8 cellular contexts compared by ENCODE assay signal in genomic region chr1:114757455-114758250, GRCh38. TPM values are rescaled to one million over a fixed set of nuclear protein-coding genes. Genes with fewer than 3 reads are reported as not detected.
DNase-seq lines count a peak whose midpoint lies in the region; ATAC-seq, FAIRE-seq and TF ChIP-seq lines count a peak whose summit lies in the region.

TSS of gene CSDE1 (minus strand) at chr1:114757984. CDS start at chr1:114739890, 18,094 bp downstream.

- H3K23ac ChIP-seq in H1 (ENCODE audit: insufficient read length) (no peak within 1 kb of the TSS), mesenchymal stem cell (ENCODE audit: low read length in 2 of 2) (peak within 1 kb of the TSS in 1 of 2 experiments; percentile 14)

- H3K27ac Mint-ChIP-seq in Calu3 (ENCODE audit: unreplicated experiment): peak within 1 kb of the TSS; percentile 99
- peak within 1 kb of the TSS; percentile 99 for H3K27ac Mint-ChIP-seq in activated CD8-positive, alpha-beta memory T cell treated with anti-CD3 and anti-CD28 coated beads, Interleukin-2, amount 10 ng/mL, durations not matched to agents 7 days and 5 days

- 2% methylated on average over 48 of the region's 50 CpGs; no CpG with 5 or more reads in 1 of the 2 experiments for WGBS in H1 (ENCODE audit: extremely low coverage in 1 of 2, insufficient coverage in 1 of 2, insufficient read length in 1 of 2, insufficient replicate concordance in 2 of 2, low coverage in 1 of 2, low lambda C conversion rate in 2 of 2, missing lambda C conversion rate in 1 of 2), 2 experiments
- under 1% methylated on average over 50 of the region's 50 CpGs for WGBS in mesenchymal stem cell

- H3K9ac ChIP-seq in HUES48 (ENCODE audit: low read depth, low read length): peak within 1 kb of the TSS; percentile 100
- peak within 1 kb of the TSS; percentile 100 for H3K9ac ChIP-seq in NT2/D1 (ENCODE audit: insufficient read length, low read depth)
- H3K9ac ChIP-seq in H1 (replicated peaks in 1 of 4; ENCODE audit: extremely low read depth in 1 of 4, low read depth in 3 of 4, low read length in 3 of 4): peak within 1 kb of the TSS; percentile 100
- peak within 1 kb of the TSS; percentile 98 for H3K9ac ChIP-seq in mesenchymal stem cell (ENCODE audit: low read length)

- H3K9me3 Mint-ChIP-seq in Calu3 (ENCODE audit: low read depth, unreplicated experiment): no peaks in the 10 kb centered on the region
- peaks cover 3% of the 10 kb centered on the region for H3K9me3 Mint-ChIP-seq in activated CD8-positive, alpha-beta memory T cell treated with anti-CD3 and anti-CD28 coated beads, Interleukin-2, amount 10 ng/mL, durations not matched to agents 7 days and 5 days (ENCODE audit: low read depth)

- FAIRE-seq in H1 (lab: Jason Lieb, UNC): peak; percentile 98

- POLR2A ChIA-PET in H1 (lab: Charles Lee; ENCODE audit: partially characterized antibody): interaction anchor here (0.7 to 6.0 kb wide), 21 partner anchors 7 to 329 kb away, joined by 3 to 68 read pairs (median 7); partner anchors contain the start of genes DENND2C, NRAS, SIKE1 and TRIM33

- H3K4ac ChIP-seq in H1 (replicated peaks; ENCODE audit: insufficient read length, low read depth, low read length) (peak within 1 kb of the TSS; percentile 100), mesenchymal stem cell (ENCODE audit: low read depth in 1 of 2, low read length in 2 of 2) (peak within 1 kb of the TSS; percentile 86 to 95)

- H3K4me3 ChIP-seq in HUES48 (ENCODE audit: low read depth, low read length): peak within 1 kb of the TSS; percentile 100
- H3K4me3 ChIP-seq in NT2/D1 (ENCODE audit: insufficient read length, low read depth): peak within 1 kb of the TSS; percentile 100
- H3K4me3 ChIP-seq in H1 (ENCODE audit: extremely low read depth in 1 of 4, insufficient read depth in 2 of 4, low read depth in 3 of 4, low read length in 4 of 4): peak within 1 kb of the TSS; percentile 87 to 100 (median 98)
- H3K4me3 ChIP-seq in mesenchymal stem cell (ENCODE audit: insufficient read depth in 1 of 2, low read depth in 1 of 2, low read length in 2 of 2): peak within 1 kb of the TSS; percentile 84 to 92

- H2AK5ac ChIP-seq in H1 (ENCODE audit: low read depth, low read length) (peak within 1 kb of the TSS; percentile 99), mesenchymal stem cell (ENCODE audit: low read length, severe bottlenecking) (peak within 1 kb of the TSS; percentile 93)

- H2BK12ac ChIP-seq in H1 (ENCODE audit: low read depth, low read length) (peak within 1 kb of the TSS; percentile 84; the same call in 1 of the 2 replicates), mesenchymal stem cell (ENCODE audit: low read length in 2 of 2) (peak within 1 kb of the TSS in 1 of 2 experiments; percentile 29)

- H3K4me2 ChIP-seq in H1 (ENCODE audit: insufficient read depth in 1 of 2, low read depth in 2 of 2, low read length in 2 of 2) (peak within 1 kb of the TSS; percentile 62 to 75), mesenchymal stem cell (ENCODE audit: low read length, poor library complexity, severe bottlenecking) (peak within 1 kb of the TSS; percentile 88)

- 0 out of 3 replicates have a peak, but pooled peaks of 1 of the 2 experiments have one; percentile 25 for TF ChIP-seq EP300 in H1 (IDR thresholded peaks at IDR 0.05; ENCODE audit: borderline replicate concordance in 1 of 2, low read depth in 2 of 2, low read length in 2 of 2)

- peaks cover 14 to 18% of the 10 kb centered on the region in 2 experiments for H4K20me1 ChIP-seq in H1 (replicated peaks in 1 of 2; ENCODE audit: control insufficient read depth in 1 of 2, insufficient read depth in 2 of 2, low read length in 2 of 2)

- peak within 1 kb of the TSS; percentile 100 for H4K91ac ChIP-seq in H1 (replicated peaks; ENCODE audit: insufficient read length, low read length)
- peak within 1 kb of the TSS; percentile 89 for H4K91ac ChIP-seq in mesenchymal stem cell (ENCODE audit: low read length)

- H3K27me3 Mint-ChIP-seq in Calu3 (ENCODE audit: unreplicated experiment): no peaks in the 10 kb centered on the region
- no peaks in the 10 kb centered on the region for H3K27me3 Mint-ChIP-seq in activated CD8-positive, alpha-beta memory T cell treated with anti-CD3 and anti-CD28 coated beads, Interleukin-2, amount 10 ng/mL, durations not matched to agents 7 days and 5 days

- H3K79me1 ChIP-seq in H1 (ENCODE audit: low read depth, low read length) (no peaks in the 10 kb centered on the region), mesenchymal stem cell (replicated peaks; ENCODE audit: low read length, poor library complexity, severe bottlenecking) (no peaks in the 10 kb centered on the region)

- TF ChIP-seq CTCF in Calu3 (IDR thresholded peaks at IDR 0.05; ENCODE audit: unreplicated experiment) (no peak), H1 (IDR thresholded peaks at IDR 0.05; ENCODE audit: control extremely low read depth in 1 of 3, insufficient read depth in 1 of 3, low read depth in 1 of 3, low read length in 3 of 3) (peak; percentile 50 to 76 (median 67))

- H3K36me3 ChIP-seq in HUES48 (ENCODE audit: control insufficient read depth, insufficient read depth, low read length): peaks cover 18% of the 10 kb centered on the region
- H3K36me3 ChIP-seq in NT2/D1 (ENCODE audit: insufficient read depth, insufficient read length, low read length): peaks cover 34% of the 10 kb centered on the region
- peaks cover 0 to 12% (median 2%) of the 10 kb centered on the region in 4 experiments; a peak in 2 of 8 replicates for H3K36me3 ChIP-seq in H1 (ENCODE audit: control insufficient read depth in 2 of 4, insufficient read depth in 4 of 4, low read length in 3 of 4)
- peaks cover 0 to 5% of the 10 kb centered on the region in 2 experiments for H3K36me3 ChIP-seq in mesenchymal stem cell (ENCODE audit: control insufficient read depth in 1 of 2, insufficient read depth in 2 of 2, low read depth in 1 of 2, low read length in 2 of 2)

- peak; percentile 95 to 96 for TF ChIP-seq POLR2A in H1 (IDR thresholded peaks at IDR 0.05; ENCODE audit: control extremely low read depth in 1 of 2, low read depth in 2 of 2, low read length in 2 of 2)

- peak within 1 kb of the TSS; percentile 95 for H3K4me3 Mint-ChIP-seq in Calu3 (ENCODE audit: low read depth, unreplicated experiment)
- peak within 1 kb of the TSS; percentile 97 for H3K4me3 Mint-ChIP-seq in activated CD8-positive, alpha-beta memory T cell treated with anti-CD3 and anti-CD28 coated beads, Interleukin-2, amount 10 ng/mL, durations not matched to agents 7 days and 5 days

- H2BK15ac ChIP-seq in H1 (ENCODE audit: low read length): peak within 1 kb of the TSS; percentile 83; the same call in 1 of the 2 replicates
- peak within 1 kb of the TSS; percentile 15 for H2BK15ac ChIP-seq in mesenchymal stem cell (ENCODE audit: low read depth, poor library complexity, severe bottlenecking)

- no peaks in the 10 kb centered on the region for H3K27me3 ChIP-seq in HUES48 (ENCODE audit: control insufficient read depth, insufficient read depth, low read length)
- no peaks in the 10 kb centered on the region for H3K27me3 ChIP-seq in NT2/D1 (ENCODE audit: insufficient read depth, insufficient read length)
- H3K27me3 ChIP-seq in H1 (replicated peaks in 1 of 4; ENCODE audit: control insufficient read depth in 3 of 4, extremely low read depth in 1 of 4, insufficient read depth in 3 of 4, low read length in 3 of 4): no peaks in the 10 kb centered on the region
- H3K27me3 ChIP-seq in mesenchymal stem cell (ENCODE audit: control insufficient read depth in 1 of 2, insufficient read depth in 1 of 2, low read length in 2 of 2): no peaks in the 10 kb centered on the region

- peaks cover 42% of the 10 kb centered on the region for H3K4me1 ChIP-seq in HUES48 (ENCODE audit: control insufficient read depth, insufficient read depth, low read length)
- H3K4me1 ChIP-seq in NT2/D1 (ENCODE audit: insufficient read depth, insufficient read length): peaks cover under 1% of the 10 kb centered on the region
- H3K4me1 ChIP-seq in H1 (replicated peaks in 1 of 4; ENCODE audit: control insufficient read depth in 3 of 4, insufficient read depth in 4 of 4, low read length in 3 of 4): peaks cover 0 to 11% (median 3%) of the 10 kb centered on the region in 4 experiments; a peak in 2 of 7 replicates
- H3K4me1 ChIP-seq in mesenchymal stem cell (ENCODE audit: control insufficient read depth, insufficient read depth, low read depth, low read length): peaks cover 5% of the 10 kb centered on the region

- H2BK120ac ChIP-seq in H1 (replicated peaks; ENCODE audit: low read depth, low read length) (peak within 1 kb of the TSS; percentile 71), mesenchymal stem cell (ENCODE audit: low read depth, low read length) (peak within 1 kb of the TSS; percentile 65)

- H3K18ac ChIP-seq in H1 (ENCODE audit: extremely low read depth, low read length): peak within 1 kb of the TSS; percentile 91
- peak within 1 kb of the TSS; percentile 93 to 95 for H3K18ac ChIP-seq in mesenchymal stem cell (ENCODE audit: low read depth in 1 of 2, low read length in 2 of 2)

- no peaks in the 10 kb centered on the region for H3K9me3 ChIP-seq in HUES48 (ENCODE audit: control insufficient read depth, insufficient read depth, low read length)
- H3K9me3 ChIP-seq in NT2/D1 (ENCODE audit: insufficient read depth, low read length): no peaks in the 10 kb centered on the region
- no peaks in the 10 kb centered on the region for H3K9me3 ChIP-seq in H1 (ENCODE audit: insufficient read depth in 2 of 2, low read depth in 1 of 2, low read length in 1 of 2)
- H3K9me3 ChIP-seq in mesenchymal stem cell (ENCODE audit: control insufficient read depth, low read length): no peaks in the 10 kb centered on the region

- peak within 1 kb of the TSS; percentile 71 for H3K14ac ChIP-seq in H1 (ENCODE audit: insufficient read length)
- H3K14ac ChIP-seq in mesenchymal stem cell (ENCODE audit: low read length in 2 of 2): peak within 1 kb of the TSS in 1 of 2 experiments; percentile 98

- peaks cover 34% of the 10 kb centered on the region for H3K36me3 Mint-ChIP-seq in Calu3 (ENCODE audit: insufficient read depth, unreplicated experiment)
- peaks cover 23% of the 10 kb centered on the region for H3K36me3 Mint-ChIP-seq in activated CD8-positive, alpha-beta memory T cell treated with anti-CD3 and anti-CD28 coated beads, Interleukin-2, amount 10 ng/mL, durations not matched to agents 7 days and 5 days

- peak; percentile 75 for ATAC-seq in GM21390 (IDR thresholded peaks at IDR 0.05; ENCODE audit: unreplicated experiment)
- ATAC-seq in activated CD8-positive, alpha-beta memory T cell treated with anti-CD3 and anti-CD28 coated beads, Interleukin-2, amount 10 ng/mL, durations not matched to agents 7 days and 5 days: peak; percentile 86

- H3K27ac ChIP-seq in HUES48 (ENCODE audit: low read depth, low read length) (peak within 1 kb of the TSS; percentile 100), H1 (ENCODE audit: low read depth, low read length) (peak within 1 kb of the TSS; percentile 100), mesenchymal stem cell (ENCODE audit: low read length, poor library complexity, severe bottlenecking) (peak within 1 kb of the TSS; percentile 95)

- intact Hi-C loops in Calu3 (cut with micrococcal nuclease; ENCODE audit: unreplicated experiment): no loop called here

- H4K5ac ChIP-seq in H1 (ENCODE audit: insufficient read length, low read depth, low read length): peak within 1 kb of the TSS; percentile 97

- peak; percentile 46 to 63 for TF ChIP-seq RAD21 in H1 (IDR thresholded peaks at IDR 0.05 in 1 of 2, conservative IDR thresholded peaks at IDR 0.05 in 1 of 2; ENCODE audit: low read depth in 2 of 2, low read length in 2 of 2)

- peaks cover 15% of the 10 kb centered on the region for H3K4me1 Mint-ChIP-seq in Calu3 (ENCODE audit: low read depth, unreplicated experiment)
- H3K4me1 Mint-ChIP-seq in activated CD8-positive, alpha-beta memory T cell treated with anti-CD3 and anti-CD28 coated beads, Interleukin-2, amount 10 ng/mL, durations not matched to agents 7 days and 5 days: peaks cover 47% of the 10 kb centered on the region

- H4K8ac ChIP-seq in H1 (ENCODE audit: extremely low read depth, insufficient read depth, low read length) (peak within 1 kb of the TSS; percentile 100), mesenchymal stem cell (ENCODE audit: low read length) (peak within 1 kb of the TSS; percentile 97)

- BruUV-seq in Calu3 (replicated peaks; lab: Mats Ljungman, UMichigan): no TSS peak

- H2BK5ac ChIP-seq in H1 (ENCODE audit: low read depth, low read length): peak within 1 kb of the TSS; percentile 100
- peak within 1 kb of the TSS; percentile 46 for H2BK5ac ChIP-seq in mesenchymal stem cell (ENCODE audit: low read depth, low read length, poor library complexity, severe bottlenecking)

- H2AFZ ChIP-seq in H1 (ENCODE audit: low read length): peak within 1 kb of the TSS; percentile 96
- peak within 1 kb of the TSS; percentile 59 for H2AFZ ChIP-seq in mesenchymal stem cell (ENCODE audit: low read depth, low read length)

- H3K23me2 ChIP-seq in H1 (ENCODE audit: low read depth, low read length): no peaks in the 10 kb centered on the region

- CTCF ChIA-PET in Calu3 (lab: Charles Lee): no interaction called here
- CTCF ChIA-PET in activated CD8-positive, alpha-beta memory T cell treated with anti-CD3 and anti-CD28 coated beads, Interleukin-2, amount 10 ng/mL, durations not matched to agents 7 days and 5 days (lab: Charles Lee): interaction anchor here (0.8 to 1.5 kb wide), 3 partner anchors 12 to 41 kb away, joined by 3 to 8 read pairs (median 4); partner anchors contain the start of gene NRAS
- CTCF ChIA-PET in H1 (lab: Charles Lee; ENCODE audit: partially characterized antibody): interaction anchor here (0.6 to 1.0 kb wide), 2 partner anchors 12 to 16 kb away, joined by 3 read pairs; no protein-coding TSS in a partner anchor

- H3K79me2 ChIP-seq in H1 (ENCODE audit: control insufficient read depth in 1 of 2, insufficient read depth in 2 of 2, low read length in 2 of 2): peaks cover 44 to 46% of the 10 kb centered on the region in 2 experiments

- no peak within 1 kb of the TSS for H2BK20ac ChIP-seq in H1 (ENCODE audit: low read length)

- DNase-seq in Calu3: peak; percentile 91
- peak; percentile 99 for DNase-seq in NT2/D1 (ENCODE audit: low read depth, low spot score)
- peak; percentile 98 for DNase-seq in activated CD8-positive, alpha-beta memory T cell treated with anti-CD3 and anti-CD28 coated beads, Interleukin-2, amount 10 ng/mL, durations not matched to agents 7 days and 5 days
- peak; percentile 95 to 96 for DNase-seq in H1 (ENCODE audit: low read depth in 1 of 2, low spot score in 2 of 2)
- peak; percentile 99 for DNase-seq in mesenchymal stem cell
- peak; percentile 91 for DNase-seq in stimulated activated CD8-positive, alpha-beta memory T cell treated with anti-CD3 and anti-CD28 coated beads, Interleukin-12 subunit alpha, Interleukin-12 subunit beta, amount 100 ng/mL, for 4 hours (ENCODE audit: low read depth)

- peak within 1 kb of the TSS; percentile 98 for H3K56ac ChIP-seq in H1 (replicated peaks; ENCODE audit: insufficient read length, low read depth, low read length)

RNA-seq across cellular contexts. Expression of gene CSDE1, which starts in this region (rescaled TPM):
- 333 and 362 TPM in 2 replicates for total RNA-seq in Calu3 (2022)
- total RNA-seq in activated CD8-positive, alpha-beta memory T cell treated with anti-CD3 and anti-CD28 coated beads, Interleukin-2, amount 10 ng/mL, durations not matched to agents 7 days and 5 days: 100 to 1,000 TPM; 331 to 410 TPM
- total RNA-seq in H1 (2021; fragmentation: NEBNext Ultra II Directional; extraction: Animal tissue kit (Norgen Biotek cat#: 25700)): 635 and 641 TPM in 2 replicates
- 96.7 and 149 TPM in 2 replicates for polyA plus RNA-seq in H1 (2011; rRNA removed)
- 223 TPM for polyA plus RNA-seq in H1 (2011; cell fraction: cytosol; rRNA removed)
- polyA plus RNA-seq in H1 (2011; cell fraction: nucleus; rRNA removed): 190 TPM
- polyA plus RNA-seq in H1 (2012, experiment 1 of 2): 373 to 760 TPM (median 391 TPM) in 4 replicates
- 23.0 TPM for polyA plus RNA-seq in H1 (2012, experiment 2 of 2)
- polyA plus RNA-seq in H1 (2013, experiment 1 of 2): 432 TPM
- polyA plus RNA-seq in H1 (2013, experiment 2 of 2): 434 TPM
- polyA minus RNA-seq in H1 (2011; rRNA and poly(A)+ RNA removed): 508 and 810 TPM in 2 replicates
- polyA minus RNA-seq in H1 (2011; cell fraction: cytosol; rRNA and poly(A)+ RNA removed): 205 TPM
- 407 TPM for polyA minus RNA-seq in H1 (2011; cell fraction: nucleus; rRNA and poly(A)+ RNA removed)
- polyA plus RNA-seq in mesenchymal stem cell (2013, experiment 1 of 2): 385 TPM
- polyA plus RNA-seq in mesenchymal stem cell (2013, experiment 2 of 2): 375 TPM

Comparison
In these comparisons a context has a peak if more than half of its experiments do, and no peak if none do; other contexts are left out.
1. Peak in every context shown above with its lines: DNase-seq, ATAC-seq, H3K4me3 ChIP-seq and H3K27ac ChIP-seq.